11 cellular contexts compared by ENCODE assay signal in genomic region chr2:73811878-73812277, GRCh38. TPM values are rescaled to one million over a fixed set of nuclear protein-coding genes. Genes with fewer than 3 reads are reported as not detected.
"Had no signal": no experiment of that assay in that cellular context is flagged by ENCODE, and none has a peak within 500 bp of the region (broad histone marks: within the 10 kb centered on the region; RNA-seq: fewer than 3 reads in every experiment).

No MANE protein-coding gene starts in this region.

- H3K9me3 ChIP-seq: HAP-1 had no signal

- H2AFZ ChIP-seq: GM23248, GM23338 had no signal

- ATAC-seq: GM23338, HCT116 had no signal

- H3K4me2 ChIP-seq: GM23338 had no signal

- FAIRE-seq: H1, H54 had no signal

- H3K9ac ChIP-seq: GM23248 had no signal

- DNase-seq: GM23248, GOT3, H7, H9, HCEC 1CT, HFFc6 had no signal

- H3K4me3 ChIP-seq: GM23248, GM23338, HAP-1 had no signal

- H3K4me1 ChIP-seq: HAP-1 had no signal

- H3K27ac ChIP-seq: GM23248 had no signal

- H3K36me3 ChIP-seq: HAP-1 had no signal

RNA-seq across cellular contexts. Expression of gene C2orf78, which starts 27.9 kb away (rescaled TPM):
- total RNA-seq: GM23248, H7, HFFc6 had no signal
- polyA plus RNA-seq: GM23248 had no signal
